ENCODE assay signal across 8 cellular contexts in genomic region chr17:21042434-21043295, GRCh38. TPM values are rescaled to one million over a fixed set of nuclear protein-coding genes. Genes with fewer than 3 reads are reported as not detected.
A peak's percentile ranks its signal among the peaks of the same experiment; 100 is the strongest.
DNase-seq lines count a peak whose midpoint lies in the region; TF ChIP-seq lines count a peak whose summit lies in the region.

USP22 (minus strand) TSS chr17:21043011; CDS start chr17:21042835, 176 bp downstream.

- H3K27me3 ChIP-seq in H7 (ENCODE audit: control insufficient read depth, insufficient read depth, low read length), result no peaks in the 10 kb centered on the region
- no peaks in the 10 kb centered on the region for H3K27me3 ChIP-seq in thymus (ENCODE audit: control insufficient read depth, insufficient read depth)

- H3K4me1 ChIP-seq in thymus (ENCODE audit: control insufficient read depth, insufficient read depth, low read length), result peaks cover 17% of the 10 kb centered on the region

- no peak for TF ChIP-seq CTCF in LNCaP clone FGC (IDR thresholded peaks at IDR 0.05; ENCODE audit: control insufficient read depth, extremely low read depth, insufficient read depth)
- no peak for TF ChIP-seq CTCF in epithelial cell of proximal tubule (conservative IDR thresholded peaks at IDR 0.05; ENCODE audit: low read depth, low read length)

- H3K9me3 ChIP-seq in thymus (ENCODE audit: control insufficient read depth), result no peaks in the 10 kb centered on the region

- H3K4me3 ChIP-seq in H7 (ENCODE audit: insufficient read depth, low read depth, low read length) (peak within 1 kb of the TSS; percentile 99), LNCaP clone FGC (ENCODE audit: low read depth, low read length) (peak within 1 kb of the TSS; percentile 94), epithelial cell of proximal tubule (ENCODE audit: low read depth, low read length) (peak within 1 kb of the TSS; percentile 91), thymus (ENCODE audit: low read length) (peak within 1 kb of the TSS; percentile 99)

- DNase-seq in NCI-H446 (lab: John Stamatoyannopoulos, UW) (peak; percentile 96 to 98), NCI-H446 treated with DMSO at 0.1 percent for 48 hours (lab: John Stamatoyannopoulos, UW) (no peak), H7 (peak; percentile 97), LNCaP clone FGC (ENCODE audit: low read depth) (no peak), epithelial cell of proximal tubule (ENCODE audit: low read depth) (no peak), myocyte (ENCODE audit: low read depth) (no peak)
- peak; percentile 47 for DNase-seq in activated CD4-positive, alpha-beta T cell treated with anti-CD3 and anti-CD28 coated beads for 48 hours

- peak within 1 kb of the TSS; percentile 100 for H3K27ac ChIP-seq in thymus (ENCODE audit: low read depth)

- WGBS in thymus, result under 1% methylated on average over 91 of the region's 91 CpGs

- H3K36me3 ChIP-seq in H7 (replicated peaks; ENCODE audit: control insufficient read depth, insufficient read depth, low read length) (peaks cover 2% of the 10 kb centered on the region; the same call in 1 of the 2 replicates), thymus (ENCODE audit: control insufficient read depth, insufficient read depth) (peaks cover 6% of the 10 kb centered on the region)

RNA-seq across cellular contexts. Expression of gene USP22, which starts in this region (rescaled TPM):
- 432 and 539 TPM in 2 replicates for total RNA-seq in H7 (2014; rRNA removed; shearing (Covaris generic))
- 158 and 170 TPM in 2 replicates for total RNA-seq in epithelial cell of proximal tubule
- 268 and 312 TPM in 2 replicates for total RNA-seq in myocyte
- 169 TPM for polyA plus RNA-seq in myocyte (2012)
- 52.5 TPM for polyA plus RNA-seq in thymus

Comparison
In these comparisons a context has a peak if more than half of its experiments do, and no peak if none do; other contexts are left out.
1. DNase-seq: peak in NCI-H446 (2 of 2), H7 (single experiment) and activated CD4-positive, alpha-beta T cell treated with anti-CD3 and anti-CD28 coated beads for 48 hours (single experiment); none in NCI-H446 treated with DMSO at 0.1 percent for 48 hours (single experiment), LNCaP clone FGC (single experiment), epithelial cell of proximal tubule (single experiment) and myocyte (single experiment).
2. Peak in every context shown above with its lines, with median percentiles within 50 percentile points of each other: H3K4me3 ChIP-seq.